ENCODE assay signal across 9 cellular contexts in genomic region chr6:87483929-87484328, GRCh38. TPM values are rescaled to one million over a fixed set of nuclear protein-coding genes. Genes with fewer than 3 reads are reported as not detected.
DNase-seq lines count a peak whose midpoint lies in the region; ATAC-seq, FAIRE-seq and TF ChIP-seq lines count a peak whose summit lies in the region.
"Had no signal": no experiment of that assay in that cellular context is flagged by ENCODE, and none has a peak within 500 bp of the region (broad histone marks: within the 10 kb centered on the region; RNA-seq: fewer than 3 reads in every experiment).

No MANE protein-coding gene starts in this region.

- peaks cover 16% of the 10 kb centered on the region for H3K36me3 Mint-ChIP-seq in activated CD4-positive, alpha-beta memory T cell treated with anti-CD3 and anti-CD28 coated beads, Interleukin-2, amount 10 ng/mL, durations not matched to agents 7 days and 5 days (ENCODE audit: low read depth)
- peaks cover 6% of the 10 kb centered on the region for H3K36me3 Mint-ChIP-seq in natural killer cell treated with Interleukin-12 subunit alpha and Interleukin-12 subunit beta and Interleukin-15 and Interleukin-18, amount 100 ng/mL, for 72 hours

- peaks cover 12% of the 10 kb centered on the region for H3K4me1 Mint-ChIP-seq in activated CD4-positive, alpha-beta memory T cell treated with anti-CD3 and anti-CD28 coated beads, Interleukin-2, amount 10 ng/mL, durations not matched to agents 7 days and 5 days
- peaks cover 5 to 7% of the 10 kb centered on the region in 2 donors for H3K4me1 Mint-ChIP-seq in natural killer cell treated with Interleukin-12 subunit alpha and Interleukin-12 subunit beta and Interleukin-15 and Interleukin-18, amount 100 ng/mL, for 72 hours (ENCODE audit: low read depth in 2 of 2)

- DNase-seq in D721Med (ENCODE audit: insufficient read length, low spot score) (no peak), HT1080 (ENCODE audit: low read depth) (peak; percentile 89), kidney epithelial cell (ENCODE audit: low read depth) (peak; percentile 34), GM13976 (ENCODE audit: low spot score) (no peak), AG08396 (ENCODE audit: low spot score) (no peak)
- DNase-seq in activated CD4-positive, alpha-beta memory T cell treated with anti-CD3 and anti-CD28 coated beads, Interleukin-2, amount 10 ng/mL, durations not matched to agents 7 days and 5 days: peak; percentile 20
- DNase-seq in natural killer cell treated with Interleukin-12 subunit alpha and Interleukin-12 subunit beta and Interleukin-15 and Interleukin-18, amount 100 ng/mL, for 72 hours (ENCODE audit: low spot score): no peak
- DNase-seq: NCI-H1417 treated with DMSO at 0.1 percent for 48 hours had no signal

- no peak overlapping the region for H3K27ac Mint-ChIP-seq in activated CD4-positive, alpha-beta memory T cell treated with anti-CD3 and anti-CD28 coated beads, Interleukin-2, amount 10 ng/mL, durations not matched to agents 7 days and 5 days
- no peak overlapping the region for H3K27ac Mint-ChIP-seq in natural killer cell treated with Interleukin-12 subunit alpha and Interleukin-12 subunit beta and Interleukin-15 and Interleukin-18, amount 100 ng/mL, for 72 hours

- in situ Hi-C loops in GM13976 (cut with MboI; ENCODE audit: low sequenced_read_pairs, unreplicated experiment): no loop called here

- no peaks in the 10 kb centered on the region for H3K36me3 ChIP-seq in kidney epithelial cell (ENCODE audit: control insufficient read depth, insufficient read depth, low read length)

- CTCF ChIA-PET in activated CD4-positive, alpha-beta memory T cell treated with anti-CD3 and anti-CD28 coated beads, Interleukin-2, amount 10 ng/mL, durations not matched to agents 7 days and 5 days (lab: Charles Lee): interaction anchor here (0.6 kb wide), 1 partner anchor 20 kb away, joined by 3 read pairs; no protein-coding TSS in a partner anchor

- no peaks in the 10 kb centered on the region for H3K27me3 ChIP-seq in kidney epithelial cell (ENCODE audit: control insufficient read depth, insufficient read depth, low read length)

- TF ChIP-seq CTCF in D721Med (IDR thresholded peaks at IDR 0.05; ENCODE audit: insufficient read depth, missing control alignments) (peak; percentile 29), kidney epithelial cell (IDR thresholded peaks at IDR 0.05; ENCODE audit: insufficient read depth, low read length, poor library complexity, severe bottlenecking) (no peak), GM13976 (IDR thresholded peaks at IDR 0.05; ENCODE audit: borderline replicate concordance, control extremely low read depth, extremely low read depth, insufficient read depth, missing control alignments) (no peak)

- no peak for FAIRE-seq in D721Med (lab: Jason Lieb, UNC)

- H3K4me3 ChIP-seq in kidney epithelial cell (ENCODE audit: low read depth, low read length): no peak overlapping the region

- POLR2A ChIA-PET in activated CD4-positive, alpha-beta memory T cell treated with anti-CD3 and anti-CD28 coated beads, Interleukin-2, amount 10 ng/mL, durations not matched to agents 7 days and 5 days (lab: Charles Lee): no interaction called here

- H3K27me3 Mint-ChIP-seq in activated CD4-positive, alpha-beta memory T cell treated with anti-CD3 and anti-CD28 coated beads, Interleukin-2, amount 10 ng/mL, durations not matched to agents 7 days and 5 days: no peaks in the 10 kb centered on the region
- no peaks in the 10 kb centered on the region for H3K27me3 Mint-ChIP-seq in natural killer cell treated with Interleukin-12 subunit alpha and Interleukin-12 subunit beta and Interleukin-15 and Interleukin-18, amount 100 ng/mL, for 72 hours

- ATAC-seq in natural killer cell treated with Interleukin-12 subunit alpha and Interleukin-12 subunit beta and Interleukin-15 and Interleukin-18, amount 100 ng/mL, for 72 hours: no peak
- no peak for ATAC-seq in GM18520 (IDR thresholded peaks at IDR 0.05; ENCODE audit: unreplicated experiment)

- H3K4me3 Mint-ChIP-seq in activated CD4-positive, alpha-beta memory T cell treated with anti-CD3 and anti-CD28 coated beads, Interleukin-2, amount 10 ng/mL, durations not matched to agents 7 days and 5 days: no peak overlapping the region
- H3K4me3 Mint-ChIP-seq in natural killer cell treated with Interleukin-12 subunit alpha and Interleukin-12 subunit beta and Interleukin-15 and Interleukin-18, amount 100 ng/mL, for 72 hours: no peak overlapping the region

- H3K9me3 Mint-ChIP-seq in activated CD4-positive, alpha-beta memory T cell treated with anti-CD3 and anti-CD28 coated beads, Interleukin-2, amount 10 ng/mL, durations not matched to agents 7 days and 5 days: no peaks in the 10 kb centered on the region
- no peaks in the 10 kb centered on the region for H3K9me3 Mint-ChIP-seq in natural killer cell treated with Interleukin-12 subunit alpha and Interleukin-12 subunit beta and Interleukin-15 and Interleukin-18, amount 100 ng/mL, for 72 hours

RNA-seq across cellular contexts. Expression of gene SLC35A1, which starts 11.2 kb away (rescaled TPM):
- total RNA-seq in HT1080 (2014; rRNA removed; shearing (Covaris generic)): 10.6 TPM in 2 replicates
- 14.3 and 17.4 TPM in 2 replicates for polyA plus RNA-seq in HT1080 (2015; cell fraction: cytosol; rRNA removed)
- polyA plus RNA-seq in HT1080 (2015; cell fraction: nucleus; rRNA removed): 21.5 and 26.5 TPM in 2 replicates
- total RNA-seq in activated CD4-positive, alpha-beta memory T cell treated with anti-CD3 and anti-CD28 coated beads, Interleukin-2, amount 10 ng/mL, durations not matched to agents 7 days and 5 days: 10 to 100 TPM; 14.2 to 14.6 TPM
- 11.6 and 15.1 TPM in 2 replicates for total RNA-seq in kidney epithelial cell
- 10 to 100 TPM in 1 of 2 donors, 1 to 10 TPM in 1; 8.8 to 11.0 TPM for total RNA-seq in natural killer cell treated with Interleukin-12 subunit alpha and Interleukin-12 subunit beta and Interleukin-15 and Interleukin-18, amount 100 ng/mL, for 72 hours

Comparison
In these comparisons a context has a peak if more than half of its experiments do, and no peak if none do; other contexts are left out.
1. DNase-seq: peak in HT1080 (single experiment), activated CD4-positive, alpha-beta memory T cell treated with anti-CD3 and anti-CD28 coated beads, Interleukin-2, amount 10 ng/mL, durations not matched to agents 7 days and 5 days (single experiment) and kidney epithelial cell (single experiment); none in D721Med (single experiment), natural killer cell treated with Interleukin-12 subunit alpha and Interleukin-12 subunit beta and Interleukin-15 and Interleukin-18, amount 100 ng/mL, for 72 hours (single experiment), GM13976 (single experiment) and AG08396 (single experiment).